In the genomic region with DNA sequence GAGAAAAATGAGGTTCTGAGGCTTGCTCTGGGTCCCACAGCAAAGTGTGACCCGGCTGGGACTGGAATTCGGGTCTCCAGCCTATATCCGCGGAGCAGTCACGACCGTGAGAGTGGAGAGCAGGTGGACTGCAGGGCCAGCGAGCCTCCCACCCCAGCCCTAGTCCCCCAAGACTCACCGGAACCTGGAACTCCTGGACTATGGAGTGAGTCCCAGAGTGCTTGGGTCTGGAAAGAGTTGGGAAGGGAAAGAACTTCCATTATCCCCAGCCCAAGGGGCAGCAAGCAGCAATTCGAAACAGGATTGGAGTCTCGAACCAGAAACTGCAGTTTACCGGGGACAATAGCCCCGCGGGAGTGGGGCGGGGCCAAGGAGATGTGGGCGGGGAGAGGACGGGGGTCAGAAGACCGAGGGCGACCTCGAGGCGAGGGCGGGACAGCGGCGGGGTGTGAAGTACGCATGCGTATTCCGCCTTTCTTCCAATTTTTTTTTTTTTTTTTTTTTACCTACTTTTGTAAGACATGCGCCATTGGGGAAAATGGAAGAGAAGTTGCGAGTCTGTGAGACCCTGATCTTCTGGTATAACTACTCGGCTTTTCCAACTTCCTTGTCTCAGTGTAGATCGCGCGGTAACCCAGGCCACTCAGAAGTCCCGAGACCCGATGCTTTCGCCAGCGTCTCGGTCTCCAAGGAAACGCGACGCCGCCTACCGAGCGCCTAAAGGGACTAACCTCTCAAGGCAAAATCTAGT, we compare ENCODE assay signal across 8 cellular contexts. TPM values are rescaled to one million over a fixed set of nuclear protein-coding genes. Genes with fewer than 3 reads are reported as not detected.
DNase-seq lines count a peak whose midpoint lies in the region; ATAC-seq, FAIRE-seq and TF ChIP-seq lines count a peak whose summit lies in the region.

A gene with protein sequence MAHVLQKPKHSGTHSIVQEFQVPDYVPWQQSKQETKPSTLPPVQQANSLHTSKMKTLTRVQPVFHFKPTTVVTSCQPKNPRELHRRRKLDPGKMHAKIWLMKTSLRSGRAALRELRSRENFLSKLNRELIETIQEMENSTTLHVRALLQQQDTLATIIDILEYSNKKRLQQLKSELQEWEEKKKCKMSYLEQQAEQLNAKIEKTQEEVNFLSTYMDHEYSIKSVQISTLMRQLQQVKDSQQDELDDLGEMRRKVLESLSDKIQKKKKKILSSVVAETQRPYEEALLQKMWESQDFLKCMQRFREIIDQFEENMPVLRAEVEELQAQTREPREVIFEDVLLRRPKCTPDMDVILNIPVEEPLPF (minus strand): TSS at position 670 of the 751 bp plus-strand sequence. CDS start 140 bp downstream, at position 530.

- DNase-seq in COR-L47 (lab: John Stamatoyannopoulos, UW) = peak; percentile 65
- DNase-seq in GM20000 (ENCODE audit: low spot score) = peak; percentile 98
- DNase-seq in HT1080 (ENCODE audit: low read depth) = peak; percentile 89
- peak; percentile 83 for DNase-seq in NOMO-1 treated with dmso at 0.1 percent for 144 hours (lab: John Stamatoyannopoulos, UW; ENCODE audit: unreplicated experiment)
- DNase-seq in activated CD8-positive, alpha-beta memory T cell treated with anti-CD3 and anti-CD28 coated beads, Interleukin-2, amount 10 ng/mL, durations not matched to agents 7 days and 5 days = peak; percentile 94
- peak; percentile 75 to 86 for DNase-seq in mesothelial cell of epicardium (ENCODE audit: low spot score in 2 of 2, unreplicated experiment in 2 of 2)
- DNase-seq in stimulated activated CD8-positive, alpha-beta memory T cell treated with anti-CD3 and anti-CD28 coated beads, Interleukin-15, amount 100 ng/mL, for 4 hours (ENCODE audit: low read depth in 2 of 2) = peak; percentile 68 to 75

- peak; percentile 67 for FAIRE-seq in endometrium (lab: Jason Lieb, UNC)

- no peak within 1 kb of the TSS for H3K27ac Mint-ChIP-seq in activated CD8-positive, alpha-beta memory T cell treated with anti-CD3 and anti-CD28 coated beads, Interleukin-2, amount 10 ng/mL, durations not matched to agents 7 days and 5 days
- H3K27ac Mint-ChIP-seq in mesothelial cell of epicardium = no peak within 1 kb of the TSS

- TF ChIP-seq CTCF in GM20000 (IDR thresholded peaks at IDR 0.05; ENCODE audit: extremely low read depth, missing control alignments) (no peak), mesothelial cell of epicardium (IDR thresholded peaks at IDR 0.05; ENCODE audit: unreplicated experiment) (no peak)

- no peaks in the 10 kb centered on the region for H3K27me3 Mint-ChIP-seq in activated CD8-positive, alpha-beta memory T cell treated with anti-CD3 and anti-CD28 coated beads, Interleukin-2, amount 10 ng/mL, durations not matched to agents 7 days and 5 days
- no peaks in the 10 kb centered on the region for H3K27me3 Mint-ChIP-seq in mesothelial cell of epicardium (ENCODE audit: low read depth)

- peaks cover 21% of the 10 kb centered on the region for H3K4me1 Mint-ChIP-seq in activated CD8-positive, alpha-beta memory T cell treated with anti-CD3 and anti-CD28 coated beads, Interleukin-2, amount 10 ng/mL, durations not matched to agents 7 days and 5 days
- H3K4me1 Mint-ChIP-seq in mesothelial cell of epicardium = peaks cover 14% of the 10 kb centered on the region

- no peak within 1 kb of the TSS for H3K4me3 Mint-ChIP-seq in activated CD8-positive, alpha-beta memory T cell treated with anti-CD3 and anti-CD28 coated beads, Interleukin-2, amount 10 ng/mL, durations not matched to agents 7 days and 5 days
- no peak within 1 kb of the TSS for H3K4me3 Mint-ChIP-seq in mesothelial cell of epicardium

- CTCF ChIA-PET in activated CD8-positive, alpha-beta memory T cell treated with anti-CD3 and anti-CD28 coated beads, Interleukin-2, amount 10 ng/mL, durations not matched to agents 7 days and 5 days (lab: Charles Lee) = interaction anchor here (1.5 kb wide), 1 partner anchor 40 kb away, joined by 7 read pairs; no protein-coding TSS in a partner anchor

- no peaks in the 10 kb centered on the region for H3K9me3 Mint-ChIP-seq in activated CD8-positive, alpha-beta memory T cell treated with anti-CD3 and anti-CD28 coated beads, Interleukin-2, amount 10 ng/mL, durations not matched to agents 7 days and 5 days (ENCODE audit: low read depth)
- no peaks in the 10 kb centered on the region for H3K9me3 Mint-ChIP-seq in mesothelial cell of epicardium

- peaks cover 2% of the 10 kb centered on the region for H3K36me3 Mint-ChIP-seq in activated CD8-positive, alpha-beta memory T cell treated with anti-CD3 and anti-CD28 coated beads, Interleukin-2, amount 10 ng/mL, durations not matched to agents 7 days and 5 days
- H3K36me3 Mint-ChIP-seq in mesothelial cell of epicardium = peaks cover 12% of the 10 kb centered on the region

- ATAC-seq in activated CD8-positive, alpha-beta memory T cell treated with anti-CD3 and anti-CD28 coated beads, Interleukin-2, amount 10 ng/mL, durations not matched to agents 7 days and 5 days = peak; percentile 99

RNA-seq across cellular contexts. Expression of the gene that starts here (rescaled TPM):
- 0.23 and 0.50 TPM in 2 replicates for total RNA-seq in HT1080 (2014; rRNA removed; shearing (Covaris generic))
- 1.7 and 2.2 TPM in 2 replicates for polyA plus RNA-seq in HT1080 (2015; cell fraction: cytosol; rRNA removed)
- 5.3 and 6.7 TPM in 2 replicates for polyA plus RNA-seq in HT1080 (2015; cell fraction: nucleus; rRNA removed)
- total RNA-seq in activated CD8-positive, alpha-beta memory T cell treated with anti-CD3 and anti-CD28 coated beads, Interleukin-2, amount 10 ng/mL, durations not matched to agents 7 days and 5 days = 1 to 10 TPM; 7.5 to 8.2 TPM
- total RNA-seq in mesothelial cell of epicardium = 52.3 to 58.1 TPM (median 52.8 TPM) in 3 replicates

Comparison
In these comparisons a context has a peak if more than half of its experiments do, and no peak if none do; other contexts are left out.
1. Peak in every context shown above with its lines: DNase-seq and ATAC-seq.